Comparison of ENCODE assay signal across 25 cellular contexts in genomic region chr17:46874906-46875305, GRCh38. TPM values are rescaled to one million over a fixed set of nuclear protein-coding genes. Genes with fewer than 3 reads are reported as not detected.
"Had no signal": no experiment of that assay in that cellular context is flagged by ENCODE, and none has a peak within 500 bp of the region (broad histone marks: within the 10 kb centered on the region; RNA-seq: fewer than 3 reads in every experiment).

No MANE protein-coding gene starts in this region.

- DNase-seq: activated CD4-positive, alpha-beta T cell treated with anti-CD3 and anti-CD28 coated beads, Interleukin-2, amount 50 U/mL, for 1 hour; activated CD4-positive, CD25-positive, alpha-beta regulatory T cell treated with anti-CD3 and anti-CD28 coated beads, Interleukin-2, amount 50 U/mL, for 72 hours; activated CD8-positive, alpha-beta memory T cell treated with anti-CD3 and anti-CD28 coated beads, Interleukin-2, amount 50 U/mL, for 4 hours; activated naive CD4-positive, alpha-beta T cell treated with anti-CD3 and anti-CD28 coated beads, Interleukin-2, amount 10 ng/mL, durations not matched to agents 7 days and 5 days; activated naive CD8-positive, alpha-beta T cell treated with anti-CD3 and anti-CD28 coated beads, Interleukin-2, amount 50 U/mL, for 24 hours; activated T-cell treated with anti-CD3 and anti-CD28 coated beads, Interleukin-2, amount 50 U/mL, for 4 hours; anterior cingulate cortex; brain microvascular endothelial cell; central memory CD4-positive, alpha-beta T cell; colonic mucosa; gastrocnemius medialis; head of caudate nucleus; left lung; mammary epithelial cell; midbrain; nephron progenitor cell; stimulated activated CD4-positive, alpha-beta T cell treated with anti-CD3 and anti-CD28 coated beads, Interleukin-2, amount 100 ng/mL, for 24 hours; stimulated activated naive CD8-positive, alpha-beta T cell treated with anti-CD3 and anti-CD28 coated beads, Interleukin-15, Interleukin-2, amounts not matched to agents 100 U/mL and 50 U/mL, for 24 hours; substantia nigra; T-helper 9 cell; tibial artery had no signal

- H3K4me1 ChIP-seq: colonic mucosa, gastrocnemius medialis, tibial artery had no signal

- H3K4me3 Mint-ChIP-seq: activated naive CD4-positive, alpha-beta T cell treated with anti-CD3 and anti-CD28 coated beads, Interleukin-2, amount 10 ng/mL, durations not matched to agents 7 days and 5 days; activated naive CD8-positive, alpha-beta T cell treated with anti-CD3 and anti-CD28 coated beads, Interleukin-2, amount 50 U/mL, for 24 hours; activated T-cell treated with anti-CD3 and anti-CD28 coated beads, Interleukin-2, amount 50 U/mL, for 4 hours; nephron progenitor cell had no signal

- H3K27ac ChIP-seq: brain microvascular endothelial cell, colonic mucosa, gastrocnemius medialis, left lung, tibial artery had no signal

- H3K27me3 Mint-ChIP-seq: activated naive CD4-positive, alpha-beta T cell treated with anti-CD3 and anti-CD28 coated beads, Interleukin-2, amount 10 ng/mL, durations not matched to agents 7 days and 5 days; activated naive CD8-positive, alpha-beta T cell treated with anti-CD3 and anti-CD28 coated beads, Interleukin-2, amount 50 U/mL, for 24 hours had no signal

- H3K36me3 ChIP-seq: brain microvascular endothelial cell, colonic mucosa, gastrocnemius medialis, left lung, tibial artery had no signal

- H3K4me3 ChIP-seq: colonic mucosa, gastrocnemius medialis, left lung, tibial artery had no signal

- H3K9me3 Mint-ChIP-seq: activated naive CD4-positive, alpha-beta T cell treated with anti-CD3 and anti-CD28 coated beads, Interleukin-2, amount 10 ng/mL, durations not matched to agents 7 days and 5 days; activated naive CD8-positive, alpha-beta T cell treated with anti-CD3 and anti-CD28 coated beads, Interleukin-2, amount 50 U/mL, for 24 hours; activated T-cell treated with anti-CD3 and anti-CD28 coated beads, Interleukin-2, amount 50 U/mL, for 4 hours; nephron progenitor cell had no signal

- H3K36me3 Mint-ChIP-seq: activated naive CD4-positive, alpha-beta T cell treated with anti-CD3 and anti-CD28 coated beads, Interleukin-2, amount 10 ng/mL, durations not matched to agents 7 days and 5 days had no signal

- ATAC-seq: activated naive CD8-positive, alpha-beta T cell treated with anti-CD3 and anti-CD28 coated beads, Interleukin-2, amount 50 U/mL, for 24 hours; activated T-cell treated with anti-CD3 and anti-CD28 coated beads, Interleukin-2, amount 50 U/mL, for 4 hours; gastrocnemius medialis; left lung; stimulated activated naive CD8-positive, alpha-beta T cell treated with anti-CD3 and anti-CD28 coated beads, Interleukin-15, Interleukin-2, amounts not matched to agents 100 U/mL and 50 U/mL, for 24 hours had no signal

- H3K27me3 ChIP-seq: brain microvascular endothelial cell, colonic mucosa, gastrocnemius medialis, left lung had no signal

- H3K4me1 Mint-ChIP-seq: activated naive CD4-positive, alpha-beta T cell treated with anti-CD3 and anti-CD28 coated beads, Interleukin-2, amount 10 ng/mL, durations not matched to agents 7 days and 5 days; nephron progenitor cell had no signal

- H3K27ac Mint-ChIP-seq: activated naive CD4-positive, alpha-beta T cell treated with anti-CD3 and anti-CD28 coated beads, Interleukin-2, amount 10 ng/mL, durations not matched to agents 7 days and 5 days; activated naive CD8-positive, alpha-beta T cell treated with anti-CD3 and anti-CD28 coated beads, Interleukin-2, amount 50 U/mL, for 24 hours; nephron progenitor cell; progenitor cell of endocrine pancreas had no signal

- H3K9me3 ChIP-seq: colonic mucosa, gastrocnemius medialis, left lung, tibial artery had no signal

RNA-seq across cellular contexts. Expression of gene WNT9B, which starts 23.5 kb away (rescaled TPM):
- total RNA-seq: activated T-cell treated with anti-CD3 and anti-CD28 coated beads, Interleukin-2, amount 50 U/mL, for 4 hours; colonic mucosa; kidney epithelial cell; mammary epithelial cell; myocyte; skeletal muscle tissue had no signal
- polyA plus RNA-seq: mammary epithelial cell had no signal
